Comparison of ENCODE assay signal across 1 cellular context in genomic region chr22:20203142-20204099, GRCh38.
TF ChIP-seq lines count a peak whose summit lies in the region.

No MANE protein-coding gene starts in this region.

TF ChIP-seq in Ishikawa, 13 proteins besides CTCF, POLR2A, EP300 and RAD21:
- no peak for TF ChIP-seq REST (IDR thresholded peaks at IDR 0.05; ENCODE audit: low read depth)
- TF ChIP-seq YY1 (IDR thresholded peaks at IDR 0.05; ENCODE audit: low read depth), result no peak
- peak; percentile 63 for TF ChIP-seq TEAD4 (IDR thresholded peaks at IDR 0.05)
- TF ChIP-seq ZBTB7A (IDR thresholded peaks at IDR 0.05; ENCODE audit: low read depth), result no peak
